8 cellular contexts compared by ENCODE assay signal in the genomic region with DNA sequence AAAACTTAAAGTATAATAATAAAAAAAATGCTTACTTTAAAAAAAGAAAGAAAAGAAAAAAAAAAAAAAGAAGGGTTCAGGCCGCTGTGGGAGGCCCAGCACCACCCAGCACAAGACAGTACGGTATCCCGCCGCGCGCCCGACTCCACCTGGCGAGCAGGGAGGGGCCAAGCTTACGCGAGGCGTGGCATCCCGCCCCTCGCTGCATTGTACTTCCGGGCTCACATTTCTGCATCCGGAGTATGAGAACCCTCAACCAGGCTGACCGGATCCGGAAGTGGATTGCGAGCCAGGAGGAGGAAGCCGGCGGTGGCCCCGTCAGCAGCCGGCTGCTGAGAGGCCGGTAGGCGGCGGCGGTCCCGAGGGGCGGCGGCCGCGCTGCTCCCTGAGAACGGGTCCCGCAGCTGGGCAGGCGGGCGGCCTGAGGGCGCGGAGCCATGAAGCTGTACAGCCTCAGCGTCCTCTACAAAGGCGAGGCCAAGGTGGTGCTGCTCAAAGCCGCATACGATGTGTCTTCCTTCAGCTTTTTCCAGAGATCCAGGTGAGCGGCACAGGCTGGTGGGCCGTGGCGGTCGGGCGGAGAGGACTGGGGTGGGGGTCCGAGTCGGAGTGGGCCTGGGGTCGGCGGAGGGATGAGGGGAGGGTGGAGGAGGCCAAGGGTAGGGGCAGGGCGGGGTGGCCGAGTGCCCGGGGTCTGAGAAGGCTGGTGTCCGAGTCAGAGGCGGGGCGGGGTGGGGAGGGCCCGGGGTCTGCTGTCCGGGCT. TPM values are rescaled to one million over a fixed set of nuclear protein-coding genes. Genes with fewer than 3 reads are reported as not detected.
DNase-seq lines count a peak whose midpoint lies in the region; ATAC-seq and TF ChIP-seq lines count a peak whose summit lies in the region.

A gene (plus strand): TSS at position 280 of the 763 bp plus-strand sequence. CDS start 158 bp downstream, at position 438.

- ATAC-seq in GM18907 (IDR thresholded peaks at IDR 0.05; ENCODE audit: unreplicated experiment) (peak; percentile 99), HG03159 (IDR thresholded peaks at IDR 0.05; ENCODE audit: unreplicated experiment) (peak; percentile 98)

- peaks cover 5 to 10% (median 7%) of the 10 kb centered on the region in 3 donors for H3K36me3 Mint-ChIP-seq in immature natural killer cell

- peak within 1 kb of the TSS; percentile 91 for H3K4me3 ChIP-seq in WI38 (ENCODE audit: low read depth, low read length)
- peak within 1 kb of the TSS; percentile 99 to 100 for H3K4me3 ChIP-seq in cardiac fibroblast (replicated peaks in 1 of 2; ENCODE audit: low read depth in 2 of 2, low read length in 2 of 2)

- peaks cover 29 to 40% of the 10 kb centered on the region in 2 donors for H3K4me1 Mint-ChIP-seq in immature natural killer cell

- peak within 1 kb of the TSS; percentile 9 to 82 (median 72) for H3K27ac Mint-ChIP-seq in immature natural killer cell

- no peaks in the 10 kb centered on the region for H3K9me3 Mint-ChIP-seq in immature natural killer cell

- H3K27me3 Mint-ChIP-seq in immature natural killer cell (ENCODE audit: low read depth in 3 of 3): peaks cover 0 to 4% (median 3%) of the 10 kb centered on the region in 3 donors

- TF ChIP-seq CTCF in WI38 (IDR thresholded peaks at IDR 0.05; ENCODE audit: low read depth, low read length): peak; percentile 64
- TF ChIP-seq CTCF in cardiac fibroblast (IDR thresholded peaks at IDR 0.05; ENCODE audit: low read depth, low read length): peak; percentile 40

- peak within 1 kb of the TSS; percentile 82 to 89 (median 87) for H3K4me3 Mint-ChIP-seq in immature natural killer cell

- peak; percentile 98 for DNase-seq in AG08396 (ENCODE audit: low spot score)
- DNase-seq in NCI-H2227 (lab: John Stamatoyannopoulos, UW; ENCODE audit: unreplicated experiment): peak; percentile 96
- peak; percentile 94 to 95 for DNase-seq in cardiac fibroblast (ENCODE audit: low read depth in 2 of 2)
- peak; percentile 89 to 90 (median 90) for DNase-seq in immature natural killer cell
- peak; percentile 75 for DNase-seq in smooth muscle cell of the brain vasculature (ENCODE audit: low read depth, low spot score)

RNA-seq across cellular contexts. Expression of the gene that starts here (rescaled TPM):
- 10 to 100 TPM; 39.1 to 64.9 (median 56.9) TPM for polyA plus RNA-seq in immature natural killer cell

Comparison
In these comparisons a context has a peak if more than half of its experiments do, and no peak if none do; other contexts are left out.
1. Peak in every context shown above with its lines: DNase-seq, ATAC-seq and H3K4me3 ChIP-seq.